Comparison of ENCODE assay signal across 10 cellular contexts in the genomic region with DNA sequence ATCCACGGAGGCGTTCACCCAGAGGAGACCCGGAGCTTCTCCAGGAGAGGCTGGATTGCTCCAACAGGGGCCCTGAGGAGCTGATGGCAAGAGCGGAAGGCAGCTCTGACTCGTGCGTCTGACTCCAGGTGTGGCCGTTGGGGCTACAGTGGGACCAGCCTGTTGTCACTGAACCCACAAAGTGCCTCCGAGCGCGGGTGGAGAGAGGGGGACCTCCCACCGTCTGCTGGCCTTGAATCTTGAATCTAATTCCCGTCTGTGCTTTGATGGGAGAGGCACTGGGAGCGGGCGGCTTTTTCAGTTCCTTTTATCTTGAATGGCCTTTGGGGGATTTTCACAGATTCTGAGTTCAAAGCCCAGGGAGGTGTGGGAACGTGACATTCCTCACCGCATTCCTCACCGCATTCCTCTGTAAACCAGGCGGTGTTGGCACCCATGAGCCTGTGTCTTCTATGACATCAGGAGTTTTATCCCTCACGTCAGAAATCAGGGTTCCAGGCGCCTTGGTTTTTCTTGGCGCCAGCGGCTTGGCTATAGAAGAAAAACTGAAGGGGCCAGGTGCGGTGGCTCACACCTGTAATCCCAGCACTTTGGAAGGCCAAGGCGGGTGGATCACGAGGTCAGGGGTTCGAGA. TPM values are rescaled to one million over a fixed set of nuclear protein-coding genes. Genes with fewer than 3 reads are reported as not detected.
DNase-seq lines count a peak whose midpoint lies in the region; ATAC-seq, FAIRE-seq and TF ChIP-seq lines count a peak whose summit lies in the region.
"Had no signal": no experiment of that assay in that cellular context is flagged by ENCODE, and none has a peak within 500 bp of the region (broad histone marks: within the 10 kb centered on the region; RNA-seq: fewer than 3 reads in every experiment).

No MANE protein-coding gene starts in this region.

- no peak for TF ChIP-seq CTCF in brain microvascular endothelial cell (IDR thresholded peaks at IDR 0.05; ENCODE audit: low read depth, low read length, missing control alignments)
- no peak for TF ChIP-seq CTCF in upper lobe of right lung (IDR thresholded peaks at IDR 0.05)

- no peaks in the 10 kb centered on the region for H3K9me3 ChIP-seq in upper lobe of right lung

- no peaks in the 10 kb centered on the region for H3K27me3 ChIP-seq in brain microvascular endothelial cell (replicated peaks)
- H3K27me3 ChIP-seq in upper lobe of right lung = no peaks in the 10 kb centered on the region

- peak overlapping the region; percentile 99 for H3K27ac ChIP-seq in brain microvascular endothelial cell
- peak overlapping the region; percentile 89 for H3K27ac ChIP-seq in upper lobe of right lung

- no peaks in the 10 kb centered on the region for H3K36me3 ChIP-seq in brain microvascular endothelial cell (replicated peaks)
- no peaks in the 10 kb centered on the region for H3K36me3 ChIP-seq in upper lobe of right lung

- ATAC-seq in upper lobe of right lung (no peak), GM21390 (IDR thresholded peaks at IDR 0.05; ENCODE audit: unreplicated experiment) (no peak), HG02678 (IDR thresholded peaks at IDR 0.05; ENCODE audit: unreplicated experiment) (no peak)

- peak; percentile 42 for FAIRE-seq in HTR-8/SVneo (lab: Jason Lieb, UNC)

- intact Hi-C loops in upper lobe of right lung (cut with DNase I) (no loop called here), head of caudate nucleus (cut with DNase I) (no loop called here)

- H3K4me3 ChIP-seq in brain microvascular endothelial cell (ENCODE audit: low read depth, low read length) = no peak overlapping the region
- no peak overlapping the region for H3K4me3 ChIP-seq in upper lobe of right lung

- in situ Hi-C loops in brain microvascular endothelial cell (cut with HindIII; ENCODE audit: low pct_ligation_motif_present, low sequenced_read_pairs) = no loop called here

- H3K4me1 ChIP-seq in upper lobe of right lung = peaks cover 20% of the 10 kb centered on the region

- DNase-seq in HTR-8/SVneo (ENCODE audit: insufficient read length, low spot score) (peak; percentile 68), brain microvascular endothelial cell (peak; percentile 64), kidney tubule cell (ENCODE audit: low spot score) (peak; percentile 89), upper lobe of right lung (no peak), head of caudate nucleus (no peak)
- DNase-seq: activated naive CD4-positive, alpha-beta T cell treated with anti-CD3 and anti-CD28 coated beads, Interleukin-2, amount 50 U/mL, for 16 hours; glutamatergic neuron; NCI-H2107 had no signal

RNA-seq across cellular contexts. Expression of gene COL18A1, which starts 39.2 kb away (rescaled TPM):
- 60.4 TPM for total RNA-seq in upper lobe of right lung

Comparison
In these comparisons a context has a peak if more than half of its experiments do, and no peak if none do; other contexts are left out.
1. DNase-seq: peak in HTR-8/SVneo (single experiment), brain microvascular endothelial cell (single experiment) and kidney tubule cell (single experiment); none in upper lobe of right lung (single experiment) and head of caudate nucleus (0 of 42).